In genomic region chr10:113017375-113017774, GRCh38 we compare ENCODE assay signal across 23 cellular contexts.
"Had no signal": no experiment of that assay in that cellular context is flagged by ENCODE, and none has a peak within 500 bp of the region (broad histone marks: within the 10 kb centered on the region; RNA-seq: fewer than 3 reads in every experiment).

No MANE protein-coding gene starts in this region.

- H3K4me3 Mint-ChIP-seq: dendritic cell treated with granulocyte-macrophage colony-stimulating factor and Interleukin-4, amounts not matched to agents 40 ng/mL and 50 ng/mL, for 4 days; memory B cell; mesothelial cell of epicardium; nephron; stimulated activated effector memory CD8-positive, alpha-beta T cell treated with anti-CD3 and anti-CD28 coated beads, Interleukin-12 subunit alpha, Interleukin-12 subunit beta, amount 100 ng/mL, for 72 hours had no signal

- H2AFZ ChIP-seq: parathyroid adenoma had no signal

- ATAC-seq: gastroesophageal sphincter; lower lobe of right lung; psoas muscle; stimulated activated effector memory CD8-positive, alpha-beta T cell treated with anti-CD3 and anti-CD28 coated beads, Interleukin-12 subunit alpha, Interleukin-12 subunit beta, amount 100 ng/mL, for 72 hours; stimulated activated naive CD8-positive, alpha-beta T cell treated with anti-CD3 and anti-CD28 coated beads, Interleukin-15, Interleukin-2, amounts not matched to agents 100 U/mL and 50 U/mL, for 24 hours had no signal

- H3K27ac Mint-ChIP-seq: dendritic cell treated with granulocyte-macrophage colony-stimulating factor and Interleukin-4, amounts not matched to agents 40 ng/mL and 50 ng/mL, for 4 days; memory B cell; mesothelial cell of epicardium; stimulated activated effector memory CD8-positive, alpha-beta T cell treated with anti-CD3 and anti-CD28 coated beads, Interleukin-12 subunit alpha, Interleukin-12 subunit beta, amount 100 ng/mL, for 72 hours had no signal

- H3K4me2 ChIP-seq: smooth muscle cell had no signal

- H3K27me3 ChIP-seq: esophagus squamous epithelium, gastroesophageal sphincter, suprapubic skin, thyroid gland, upper lobe of left lung, vagina had no signal

- H3K36me3 Mint-ChIP-seq: memory B cell; mesothelial cell of epicardium; stimulated activated effector memory CD8-positive, alpha-beta T cell treated with anti-CD3 and anti-CD28 coated beads, Interleukin-12 subunit alpha, Interleukin-12 subunit beta, amount 100 ng/mL, for 72 hours had no signal

- DNase-seq: cerebellar nuclear complex; esophagus squamous epithelium; foreskin fibroblast; glutamatergic neuron; lower lobe of right lung; occipital lobe; psoas muscle; retina; stimulated activated CD4-positive, alpha-beta T cell treated with anti-CD3 and anti-CD28 coated beads, Interleukin-2, amount 100 ng/mL, for 48 hours; stimulated activated CD8-positive, alpha-beta memory T cell treated with anti-CD3 and anti-CD28 coated beads, Interleukin-4, amount 100 ng/mL, for 48 hours; stimulated activated naive CD8-positive, alpha-beta T cell treated with anti-CD3 and anti-CD28 coated beads, Interleukin-15, Interleukin-2, amounts not matched to agents 100 U/mL and 50 U/mL, for 24 hours; thyroid gland; upper lobe of left lung had no signal

- H3K9me3 ChIP-seq: esophagus squamous epithelium, gastroesophageal sphincter, lower lobe of right lung, psoas muscle, suprapubic skin, thyroid gland, upper lobe of left lung, vagina had no signal

- H3K4me1 Mint-ChIP-seq: memory B cell had no signal

- H3K9ac ChIP-seq: parathyroid adenoma had no signal

- H3K9me3 Mint-ChIP-seq: dendritic cell treated with granulocyte-macrophage colony-stimulating factor and Interleukin-4, amounts not matched to agents 40 ng/mL and 50 ng/mL, for 4 days; memory B cell; mesothelial cell of epicardium; nephron; stimulated activated effector memory CD8-positive, alpha-beta T cell treated with anti-CD3 and anti-CD28 coated beads, Interleukin-12 subunit alpha, Interleukin-12 subunit beta, amount 100 ng/mL, for 72 hours had no signal

- H3K27ac ChIP-seq: esophagus squamous epithelium, gastroesophageal sphincter, lower lobe of right lung, parathyroid adenoma, psoas muscle, suprapubic skin, thyroid gland, upper lobe of left lung, vagina had no signal

- H3K36me3 ChIP-seq: esophagus squamous epithelium, gastroesophageal sphincter, lower lobe of right lung, suprapubic skin, thyroid gland, upper lobe of left lung, vagina had no signal

- H3K4me3 ChIP-seq: esophagus squamous epithelium, gastroesophageal sphincter, lower lobe of right lung, psoas muscle, smooth muscle cell, suprapubic skin, thyroid gland, upper lobe of left lung, vagina had no signal
